Comparison of ENCODE assay signal across 10 cellular contexts in genomic region chr7:92737706-92738105, GRCh38.
DNase-seq lines count a peak whose midpoint lies in the region; ATAC-seq and TF ChIP-seq lines count a peak whose summit lies in the region.
"Had no signal": no experiment of that assay in that cellular context is flagged by ENCODE, and none has a peak within 500 bp of the region (broad histone marks: within the 10 kb centered on the region; RNA-seq: fewer than 3 reads in every experiment).

No MANE protein-coding gene starts in this region.

- peaks cover 27% of the 10 kb centered on the region for H3K36me3 Mint-ChIP-seq in activated naive CD8-positive, alpha-beta T cell
- H3K36me3 Mint-ChIP-seq in activated naive CD8-positive, alpha-beta T cell treated with anti-CD3 and anti-CD28 coated beads for 36 hours: peaks cover 47% of the 10 kb centered on the region

- DNase-seq in activated naive CD8-positive, alpha-beta T cell treated with anti-CD3 and anti-CD28 coated beads for 36 hours: no peak
- DNase-seq in vagina (ENCODE audit: extremely low spot score in 2 of 2) (no peak), NCI-H1436 treated with DMSO at 0.1 percent for 48 hours (lab: John Stamatoyannopoulos, UW) (no peak), NCI-H2107 treated with DMSO at 0.1 percent for 48 hours (lab: John Stamatoyannopoulos, UW; ENCODE audit: unreplicated experiment) (no peak), NCI-H2107 (lab: John Stamatoyannopoulos, UW) (no peak)
- DNase-seq: MV-4-11, SJCRH30 had no signal

- H3K4me3 ChIP-seq in vagina: no peak overlapping the region
- H3K4me3 ChIP-seq: SJCRH30 had no signal

- peaks cover 47% of the 10 kb centered on the region for H3K4me1 Mint-ChIP-seq in activated naive CD8-positive, alpha-beta T cell (ENCODE audit: low read depth)
- peaks cover 20% of the 10 kb centered on the region for H3K4me1 Mint-ChIP-seq in activated naive CD8-positive, alpha-beta T cell treated with anti-CD3 and anti-CD28 coated beads for 36 hours

- TF ChIP-seq CTCF in vagina (IDR thresholded peaks at IDR 0.05): no peak

- intact Hi-C loops in vagina (cut with DNase I): no loop called here

- H3K9me3 Mint-ChIP-seq in activated naive CD8-positive, alpha-beta T cell (ENCODE audit: low read depth): no peaks in the 10 kb centered on the region
- peaks cover 5% of the 10 kb centered on the region for H3K9me3 Mint-ChIP-seq in activated naive CD8-positive, alpha-beta T cell treated with anti-CD3 and anti-CD28 coated beads for 36 hours

- peak overlapping the region; percentile 59 for H3K27ac Mint-ChIP-seq in activated naive CD8-positive, alpha-beta T cell
- no peak overlapping the region for H3K27ac Mint-ChIP-seq in activated naive CD8-positive, alpha-beta T cell treated with anti-CD3 and anti-CD28 coated beads for 36 hours

- no peaks in the 10 kb centered on the region for H3K27me3 Mint-ChIP-seq in activated naive CD8-positive, alpha-beta T cell
- H3K27me3 Mint-ChIP-seq in activated naive CD8-positive, alpha-beta T cell treated with anti-CD3 and anti-CD28 coated beads for 36 hours: no peaks in the 10 kb centered on the region

- peak overlapping the region; percentile 46 for H3K27ac ChIP-seq in vagina
- H3K27ac ChIP-seq: SJCRH30 had no signal

- ATAC-seq in GM21825 (IDR thresholded peaks at IDR 0.05; ENCODE audit: unreplicated experiment) (peak; percentile 94), HG03378 (IDR thresholded peaks at IDR 0.05; ENCODE audit: unreplicated experiment) (peak; percentile 77)

- TF ChIP-seq POLR2A in vagina (IDR thresholded peaks at IDR 0.05): no peak

- H3K4me3 Mint-ChIP-seq in activated naive CD8-positive, alpha-beta T cell: peak overlapping the region; percentile 8
- no peak overlapping the region for H3K4me3 Mint-ChIP-seq in activated naive CD8-positive, alpha-beta T cell treated with anti-CD3 and anti-CD28 coated beads for 36 hours

- H3K36me3 ChIP-seq in vagina: no peaks in the 10 kb centered on the region

- H3K27me3 ChIP-seq in vagina: no peaks in the 10 kb centered on the region
- H3K27me3 ChIP-seq: SJCRH30 had no signal

- H3K9me3 ChIP-seq in vagina: no peaks in the 10 kb centered on the region
- H3K9me3 ChIP-seq: SJCRH30 had no signal

- peaks cover 23% of the 10 kb centered on the region for H3K4me1 ChIP-seq in vagina
- H3K4me1 ChIP-seq: SJCRH30 had no signal
